Comparison of ENCODE assay signal across 28 cellular contexts in the genomic region with DNA sequence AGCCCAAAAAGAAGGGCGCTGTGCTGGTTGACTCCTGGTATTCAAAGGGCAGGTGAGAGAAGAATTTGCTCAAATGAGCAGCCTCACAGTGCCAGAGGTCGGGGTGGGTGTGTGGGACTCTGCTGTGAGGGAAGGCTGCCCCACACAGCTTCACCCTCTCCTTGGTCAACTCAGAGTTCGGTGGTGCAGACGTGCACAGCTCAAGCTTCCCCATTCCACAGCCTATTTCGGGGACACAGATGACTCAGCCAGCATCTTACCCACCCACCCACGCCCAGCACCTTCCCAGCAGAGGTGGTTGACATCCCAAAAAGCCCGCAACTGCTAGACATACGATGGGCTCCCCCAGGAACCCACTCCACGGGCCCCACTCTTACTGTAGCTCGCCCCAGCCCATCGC.
"Had no signal": no experiment of that assay in that cellular context is flagged by ENCODE, and none has a peak within 500 bp of the region (broad histone marks: within the 10 kb centered on the region; RNA-seq: fewer than 3 reads in every experiment).

No MANE protein-coding gene starts in this region.

- DNase-seq: activated CD4-positive, alpha-beta T cell treated with anti-CD3 and anti-CD28 coated beads for 1 hour; activated CD4-positive, alpha-beta T cell treated with anti-CD3 and anti-CD28 coated beads, Interleukin-2, amount 10 ng/mL, durations not matched to agents 7 days and 5 days; activated CD8-positive, alpha-beta memory T cell treated with anti-CD3 and anti-CD28 coated beads, Interleukin-2, amount 10 ng/mL, durations not matched to agents 7 days and 5 days; activated CD8-positive, alpha-beta T cell treated with anti-CD3 and anti-CD28 coated beads, Interleukin-2, amount 10 ng/mL, durations not matched to agents 7 days and 5 days; activated naive CD4-positive, alpha-beta T cell treated with Interleukin-2 at 50 U/mL for 16 hours; activated naive CD8-positive, alpha-beta T cell treated with anti-CD3 and anti-CD28 coated beads for 36 hours; activated T-cell treated with anti-CD3 and anti-CD28 coated beads, Interleukin-2, amount 50 U/mL, for 48 hours; cortex of kidney; effector memory CD8-positive, alpha-beta T cell; gastrocnemius medialis; glutamatergic neuron; left cardiac atrium; mammary epithelial cell; naive B cell; nephron progenitor cell; retina; stimulated activated CD4-positive, alpha-beta T cell treated with anti-CD3 and anti-CD28 coated beads, Interleukin-12 subunit alpha, Interleukin-12 subunit beta, amount 100 ng/mL, for 4 hours; stimulated activated CD4-positive, alpha-beta T cell treated with anti-CD3 and anti-CD28 coated beads, Interleukin-4, amount 100 ng/mL, for 24 hours; stimulated activated naive CD8-positive, alpha-beta T cell treated with anti-CD3 and anti-CD28 coated beads, Interleukin-15, amount 100 ng/mL, for 72 hours; T1000; thyroid gland; upper lobe of right lung had no signal

- H3K36me3 ChIP-seq: ascending aorta, cardiac muscle cell, gastrocnemius medialis, neutrophil, thyroid gland, upper lobe of right lung had no signal

- H3K27me3 ChIP-seq: ascending aorta, cardiac muscle cell, gastrocnemius medialis, hepatocyte, neutrophil, thyroid gland, upper lobe of right lung had no signal

- H3K4me1 ChIP-seq: ascending aorta, gastrocnemius medialis, thyroid gland, upper lobe of right lung had no signal

- H2AFZ ChIP-seq: hepatocyte had no signal

- FAIRE-seq: keratinocyte had no signal

- H3K4me3 ChIP-seq: ascending aorta, cardiac muscle cell, gastrocnemius medialis, hepatocyte, skin epidermis, thyroid gland, upper lobe of right lung had no signal

- H3K9me3 ChIP-seq: ascending aorta, gastrocnemius medialis, neutrophil, thyroid gland, upper lobe of right lung had no signal

- H3K27ac ChIP-seq: ascending aorta, cardiac muscle cell, gastrocnemius medialis, hepatocyte, neutrophil, skin epidermis, thyroid gland, upper lobe of right lung had no signal

- H3K4me2 ChIP-seq: hepatocyte had no signal

- H3K79me2 ChIP-seq: hepatocyte had no signal
